Comparison of ENCODE assay signal across 9 cellular contexts in genomic region chr7:15685358-15686181, GRCh38. TPM values are rescaled to one million over a fixed set of nuclear protein-coding genes. Genes with fewer than 3 reads are reported as not detected.
DNase-seq lines count a peak whose midpoint lies in the region; ATAC-seq and TF ChIP-seq lines count a peak whose summit lies in the region.
"Had no signal": no experiment of that assay in that cellular context is flagged by ENCODE, and none has a peak within 500 bp of the region (broad histone marks: within the 10 kb centered on the region; RNA-seq: fewer than 3 reads in every experiment).

No MANE protein-coding gene starts in this region.

- no peak overlapping the region for H3K23ac ChIP-seq in mesendoderm (ENCODE audit: low read length)

- intact Hi-C loops in activated naive CD4-positive, alpha-beta T cell treated with anti-CD3 and anti-CD28 coated beads for 36 hours (cut with micrococcal nuclease) = no loop called here
- intact Hi-C loops in vagina (cut with DNase I) = loop anchor here (5.0 kb wide), 2 partner anchors 82 to 382 kb away; no protein-coding TSS in a partner anchor

- no peak overlapping the region for H3K56ac ChIP-seq in mesendoderm (ENCODE audit: low read length)

- no peak overlapping the region for H2AK5ac ChIP-seq in mesendoderm (ENCODE audit: low read length)

- H3K27ac Mint-ChIP-seq in activated naive CD4-positive, alpha-beta T cell treated with anti-CD3 and anti-CD28 coated beads, Interleukin-2, amount 10 ng/mL, durations not matched to agents 7 days and 5 days = peak overlapping the region; percentile 62
- no peak overlapping the region for H3K27ac Mint-ChIP-seq in activated naive CD4-positive, alpha-beta T cell treated with anti-CD3 and anti-CD28 coated beads for 36 hours

- no peak for DNase-seq in activated naive CD4-positive, alpha-beta T cell treated with anti-CD3 and anti-CD28 coated beads, Interleukin-2, amount 10 ng/mL, durations not matched to agents 7 days and 5 days
- no peak for DNase-seq in activated naive CD4-positive, alpha-beta T cell treated with anti-CD3 and anti-CD28 coated beads for 36 hours
- DNase-seq in mesendoderm (peak; percentile 38), vagina (ENCODE audit: extremely low spot score in 2 of 2) (peak in 1 of 2 donors; percentile 89)
- no peak for DNase-seq in activated effector memory CD4-positive, alpha-beta T cell treated with Interleukin-2 at 50 U/mL for 16 hours
- DNase-seq: C1 segment of cervical spinal cord had no signal

- no peak for TF ChIP-seq CTCF in vagina (IDR thresholded peaks at IDR 0.05)

- H3K79me2 ChIP-seq in mesendoderm (ENCODE audit: control insufficient read depth, insufficient read depth, low read length) = no peaks in the 10 kb centered on the region

- H3K4me3 Mint-ChIP-seq in activated naive CD4-positive, alpha-beta T cell treated with anti-CD3 and anti-CD28 coated beads, Interleukin-2, amount 10 ng/mL, durations not matched to agents 7 days and 5 days = no peak overlapping the region
- no peak overlapping the region for H3K4me3 Mint-ChIP-seq in activated naive CD4-positive, alpha-beta T cell treated with anti-CD3 and anti-CD28 coated beads for 36 hours

- no peaks in the 10 kb centered on the region for H3K4me1 Mint-ChIP-seq in activated naive CD4-positive, alpha-beta T cell treated with anti-CD3 and anti-CD28 coated beads, Interleukin-2, amount 10 ng/mL, durations not matched to agents 7 days and 5 days
- no peaks in the 10 kb centered on the region for H3K4me1 Mint-ChIP-seq in activated naive CD4-positive, alpha-beta T cell treated with anti-CD3 and anti-CD28 coated beads for 36 hours (ENCODE audit: low read depth)

- H3K36me3 Mint-ChIP-seq in activated naive CD4-positive, alpha-beta T cell treated with anti-CD3 and anti-CD28 coated beads, Interleukin-2, amount 10 ng/mL, durations not matched to agents 7 days and 5 days = no peaks in the 10 kb centered on the region
- no peaks in the 10 kb centered on the region for H3K36me3 Mint-ChIP-seq in activated naive CD4-positive, alpha-beta T cell treated with anti-CD3 and anti-CD28 coated beads for 36 hours (ENCODE audit: low read depth)

- no peak overlapping the region for H3K9ac ChIP-seq in mesendoderm (ENCODE audit: low read length)

- peaks cover 35% of the 10 kb centered on the region for H3K27me3 Mint-ChIP-seq in activated naive CD4-positive, alpha-beta T cell treated with anti-CD3 and anti-CD28 coated beads, Interleukin-2, amount 10 ng/mL, durations not matched to agents 7 days and 5 days
- peaks cover 42% of the 10 kb centered on the region for H3K27me3 Mint-ChIP-seq in activated naive CD4-positive, alpha-beta T cell treated with anti-CD3 and anti-CD28 coated beads for 36 hours (ENCODE audit: low read depth)

- H3K27ac ChIP-seq in ectodermal cell (ENCODE audit: insufficient read depth, low read depth, low read length, poor library complexity, severe bottlenecking) (no peak overlapping the region), mesendoderm (ENCODE audit: low read depth, low read length) (no peak overlapping the region), vagina (peak overlapping the region; percentile 85)

- 2% methylated on average over 50 of the region's 50 CpGs for WGBS in ectodermal cell, 2 experiments
- WGBS in mesendoderm (ENCODE audit: extremely low coverage, insufficient coverage, low lambda C conversion rate) = no CpG with 5 or more reads among the region's 50 CpGs

- H3K27me3 ChIP-seq in ectodermal cell (ENCODE audit: control insufficient read depth, insufficient read depth, low read length, poor library complexity, severe bottlenecking) (peaks cover 71% of the 10 kb centered on the region), mesendoderm (ENCODE audit: insufficient read depth, low read length, poor library complexity) (peaks cover 29% of the 10 kb centered on the region), vagina (peaks cover 5% of the 10 kb centered on the region)

- H3K18ac ChIP-seq in mesendoderm (ENCODE audit: low read length) = no peak overlapping the region

- H3K4ac ChIP-seq in mesendoderm (ENCODE audit: low read depth, low read length) = no peak overlapping the region

- ATAC-seq in GM19467 (IDR thresholded peaks at IDR 0.05; ENCODE audit: unreplicated experiment) (no peak), GM18907 (IDR thresholded peaks at IDR 0.05; ENCODE audit: unreplicated experiment) (no peak)

- no peak overlapping the region for H2BK120ac ChIP-seq in mesendoderm (ENCODE audit: low read depth, low read length)

- CTCF ChIA-PET in activated naive CD4-positive, alpha-beta T cell treated with anti-CD3 and anti-CD28 coated beads, Interleukin-2, amount 10 ng/mL, durations not matched to agents 7 days and 5 days (lab: Charles Lee) = no interaction called here
- CTCF ChIA-PET in activated naive CD4-positive, alpha-beta T cell treated with anti-CD3 and anti-CD28 coated beads for 36 hours (lab: Charles Lee) = no interaction called here

- H4K5ac ChIP-seq in mesendoderm (ENCODE audit: low read length) = no peak overlapping the region

- H2BK15ac ChIP-seq in mesendoderm (replicated peaks; ENCODE audit: low read depth) = no peak overlapping the region

- no peak overlapping the region for H4K8ac ChIP-seq in mesendoderm (ENCODE audit: low read depth, low read length)

- no peaks in the 10 kb centered on the region for H3K9me3 Mint-ChIP-seq in activated naive CD4-positive, alpha-beta T cell treated with anti-CD3 and anti-CD28 coated beads, Interleukin-2, amount 10 ng/mL, durations not matched to agents 7 days and 5 days
- H3K9me3 Mint-ChIP-seq in activated naive CD4-positive, alpha-beta T cell treated with anti-CD3 and anti-CD28 coated beads for 36 hours = no peaks in the 10 kb centered on the region

- peak overlapping the region; percentile 48 for H3K4me2 ChIP-seq in mesendoderm (ENCODE audit: low read length)

- H3K9me3 ChIP-seq in ectodermal cell (ENCODE audit: control insufficient read depth, low read length) = no peaks in the 10 kb centered on the region
- H3K9me3 ChIP-seq in vagina = no peaks in the 10 kb centered on the region

- H2BK5ac ChIP-seq in mesendoderm (ENCODE audit: low read length) = no peak overlapping the region

- H3K36me3 ChIP-seq in ectodermal cell (ENCODE audit: control insufficient read depth, insufficient read depth, low read length) (no peaks in the 10 kb centered on the region), mesendoderm (ENCODE audit: control insufficient read depth, insufficient read depth, low read length) (no peaks in the 10 kb centered on the region), vagina (no peaks in the 10 kb centered on the region)

- no peak for TF ChIP-seq POLR2A in vagina (IDR thresholded peaks at IDR 0.05)

- peaks cover 22% of the 10 kb centered on the region for H3K4me1 ChIP-seq in ectodermal cell (ENCODE audit: control insufficient read depth, insufficient read depth, low read length)
- H3K4me1 ChIP-seq in mesendoderm (ENCODE audit: control insufficient read depth, low read depth, low read length) = peaks cover 10% of the 10 kb centered on the region
- peaks cover 22% of the 10 kb centered on the region for H3K4me1 ChIP-seq in vagina

- H3K4me3 ChIP-seq in ectodermal cell (ENCODE audit: insufficient read depth, low read depth, low read length) = peak overlapping the region; percentile 19
- H3K4me3 ChIP-seq in mesendoderm (ENCODE audit: low read length) = no peak overlapping the region
- peak overlapping the region; percentile 51 to 52 for H3K4me3 ChIP-seq in vagina

- H3K79me1 ChIP-seq in mesendoderm (ENCODE audit: low read length) = no peaks in the 10 kb centered on the region

RNA-seq across cellular contexts. Expression of gene MEOX2, which starts 0.9 kb away (rescaled TPM):
- total RNA-seq in activated naive CD4-positive, alpha-beta T cell treated with anti-CD3 and anti-CD28 coated beads for 36 hours = not detected
- not detected for polyA plus RNA-seq in ectodermal cell (2013, experiment 1 of 4)
- 0.12 TPM for polyA plus RNA-seq in ectodermal cell (2013, experiment 2 of 4)
- not detected for polyA plus RNA-seq in ectodermal cell (2013, experiment 3 of 4)
- 0.24 TPM for polyA plus RNA-seq in ectodermal cell (2013, experiment 4 of 4)
- not detected for polyA plus RNA-seq in mesendoderm (2013, experiment 1 of 2)
- not detected for polyA plus RNA-seq in mesendoderm (2013, experiment 2 of 2)
- total RNA-seq in vagina = 1.7 TPM
